18 cellular contexts compared by ENCODE assay signal in the genomic region with DNA sequence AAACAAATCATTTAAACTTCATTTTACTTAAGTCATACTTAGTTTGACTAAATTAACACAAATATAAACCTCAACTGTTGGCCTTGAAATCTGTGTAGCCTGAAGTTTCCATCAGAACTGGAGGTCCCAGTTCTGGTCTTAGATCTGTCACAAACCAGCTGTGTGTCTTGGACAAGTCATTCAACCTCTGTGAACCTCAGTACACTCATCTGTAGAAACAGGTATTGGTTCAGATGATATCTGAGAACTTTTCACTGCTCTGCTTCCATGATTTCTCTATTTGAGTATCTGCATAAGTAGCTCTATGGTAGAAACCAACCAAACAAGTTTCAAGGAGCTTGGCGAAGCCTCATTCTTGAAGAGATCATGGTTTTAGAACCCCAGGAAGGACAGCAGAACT.
DNase-seq lines count a peak whose midpoint lies in the region; ATAC-seq lines count a peak whose summit lies in the region.
"Had no signal": no experiment of that assay in that cellular context is flagged by ENCODE, and none has a peak within 500 bp of the region (broad histone marks: within the 10 kb centered on the region; RNA-seq: fewer than 3 reads in every experiment).

No MANE protein-coding gene starts in this region.

- no peak overlapping the region for H3K27ac Mint-ChIP-seq in activated T-cell treated with anti-CD3 and anti-CD28 coated beads, Interleukin-2, amount 50 U/mL, for 72 hours
- H3K27ac Mint-ChIP-seq in stimulated activated naive B cell treated with anti-CD40 and anti-IgM and Interleukin-4, amounts not matched to agents 10 μg/mL and 1 μg/mL and 100 μg/mL, for 72 hours: no peak overlapping the region
- H3K27ac Mint-ChIP-seq: CD4-positive, alpha-beta memory T cell; T-helper 17 cell had no signal

- no peak overlapping the region for H3K27ac ChIP-seq in SJCRH30
- H3K27ac ChIP-seq: BLaER1, GM23248 had no signal

- H3K4me1 ChIP-seq in SJCRH30: peaks cover 11% of the 10 kb centered on the region
- H3K4me1 ChIP-seq: BLaER1, HAP-1 had no signal

- H3K9me3 ChIP-seq in SJCRH30 (replicated peaks): no peaks in the 10 kb centered on the region
- H3K9me3 ChIP-seq: BLaER1, HAP-1 had no signal

- peaks cover 0 to 7% of the 10 kb centered on the region in 2 donors for H3K36me3 Mint-ChIP-seq in activated T-cell treated with anti-CD3 and anti-CD28 coated beads, Interleukin-2, amount 50 U/mL, for 72 hours (ENCODE audit: insufficient read depth in 2 of 2)
- H3K36me3 Mint-ChIP-seq in stimulated activated naive B cell treated with anti-CD40 and anti-IgM and Interleukin-4, amounts not matched to agents 10 μg/mL and 1 μg/mL and 100 μg/mL, for 72 hours: no peaks in the 10 kb centered on the region

- H3K4me3 ChIP-seq in SJCRH30: no peak overlapping the region
- H3K4me3 ChIP-seq: BLaER1, GM23248, HAP-1 had no signal

- H3K36me3 ChIP-seq in SJCRH30: no peaks in the 10 kb centered on the region
- H3K36me3 ChIP-seq: BLaER1, HAP-1 had no signal

- no peak for DNase-seq in activated T-cell treated with anti-CD3 and anti-CD28 coated beads, Interleukin-2, amount 50 U/mL, for 72 hours
- no peak for DNase-seq in activated T-cell treated with anti-CD3 and anti-CD28 coated beads, Interleukin-2, amount 50 U/mL, for 48 hours
- peak; percentile 18 for DNase-seq in NCI-H2029 (lab: John Stamatoyannopoulos, UW)
- DNase-seq in stimulated activated naive B cell treated with anti-CD40 and anti-IgM and Interleukin-4, amounts not matched to agents 10 μg/mL and 1 μg/mL and 100 μg/mL, for 72 hours: no peak
- DNase-seq in SJCRH30: no peak
- no peak for DNase-seq in cerebellum (ENCODE audit: low spot score)
- no peak for DNase-seq in NK-92 treated with Interleukin-12 subunit alpha and Interleukin-12 subunit beta, amount 100 ng/mL, for 24 hours (lab: John Stamatoyannopoulos, UW)
- DNase-seq: GM23248, MM.1S, NCI-H1092, NCI-H2081, NCI-H226, NCI-H526, T-helper 17 cell had no signal

- peaks cover 4% of the 10 kb centered on the region for H3K4me1 Mint-ChIP-seq in activated T-cell treated with anti-CD3 and anti-CD28 coated beads, Interleukin-2, amount 50 U/mL, for 72 hours (ENCODE audit: low read depth)
- H3K4me1 Mint-ChIP-seq in stimulated activated naive B cell treated with anti-CD40 and anti-IgM and Interleukin-4, amounts not matched to agents 10 μg/mL and 1 μg/mL and 100 μg/mL, for 72 hours: no peaks in the 10 kb centered on the region

- no peaks in the 10 kb centered on the region for H3K27me3 Mint-ChIP-seq in activated T-cell treated with anti-CD3 and anti-CD28 coated beads, Interleukin-2, amount 50 U/mL, for 72 hours (ENCODE audit: low read depth)
- H3K27me3 Mint-ChIP-seq in stimulated activated naive B cell treated with anti-CD40 and anti-IgM and Interleukin-4, amounts not matched to agents 10 μg/mL and 1 μg/mL and 100 μg/mL, for 72 hours: no peaks in the 10 kb centered on the region
- H3K27me3 Mint-ChIP-seq: CD4-positive, alpha-beta memory T cell; T-helper 17 cell had no signal

- H3K4me3 Mint-ChIP-seq in activated T-cell treated with anti-CD3 and anti-CD28 coated beads, Interleukin-2, amount 50 U/mL, for 72 hours: no peak overlapping the region
- no peak overlapping the region for H3K4me3 Mint-ChIP-seq in stimulated activated naive B cell treated with anti-CD40 and anti-IgM and Interleukin-4, amounts not matched to agents 10 μg/mL and 1 μg/mL and 100 μg/mL, for 72 hours
- H3K4me3 Mint-ChIP-seq: CD4-positive, alpha-beta memory T cell; T-helper 17 cell had no signal

- peak; percentile 46 to 52 for ATAC-seq in activated T-cell treated with anti-CD3 and anti-CD28 coated beads, Interleukin-2, amount 50 U/mL, for 72 hours (replicated peaks in 1 of 2)
- ATAC-seq in HG02852 (IDR thresholded peaks at IDR 0.05; ENCODE audit: unreplicated experiment): peak; percentile 75
- peak; percentile 31 to 46 for ATAC-seq in stimulated activated naive B cell treated with anti-CD40 and anti-IgM and Interleukin-4, amounts not matched to agents 10 μg/mL and 1 μg/mL and 100 μg/mL, for 72 hours (replicated peaks)
- ATAC-seq: T-helper 17 cell had no signal

- no peaks in the 10 kb centered on the region for H3K27me3 ChIP-seq in SJCRH30
- H3K27me3 ChIP-seq: BLaER1 had no signal

- H3K9me3 Mint-ChIP-seq in activated T-cell treated with anti-CD3 and anti-CD28 coated beads, Interleukin-2, amount 50 U/mL, for 72 hours: no peaks in the 10 kb centered on the region
- H3K9me3 Mint-ChIP-seq in stimulated activated naive B cell treated with anti-CD40 and anti-IgM and Interleukin-4, amounts not matched to agents 10 μg/mL and 1 μg/mL and 100 μg/mL, for 72 hours: no peaks in the 10 kb centered on the region
- H3K9me3 Mint-ChIP-seq: CD4-positive, alpha-beta memory T cell had no signal
